9 cellular contexts compared by ENCODE assay signal in the genomic region with DNA sequence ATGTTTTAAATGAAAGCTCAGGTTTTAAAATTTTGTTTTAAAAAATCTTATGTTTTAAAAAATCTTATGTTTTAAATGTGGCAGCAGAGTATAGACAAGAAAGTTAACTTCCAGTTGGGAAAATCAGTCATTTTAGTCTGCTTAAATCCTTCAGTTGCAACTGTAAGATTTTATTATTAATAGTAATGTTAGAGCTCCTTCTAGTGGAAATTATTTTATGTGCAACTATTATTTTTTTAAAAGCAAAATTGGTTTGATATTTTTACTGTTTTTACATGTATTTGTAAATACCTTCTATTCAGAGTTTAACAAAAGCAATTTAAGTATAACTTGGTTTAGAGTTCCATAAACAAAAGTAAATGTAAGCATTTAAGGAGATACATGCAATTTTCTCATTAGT. TPM values are rescaled to one million over a fixed set of nuclear protein-coding genes. Genes with fewer than 3 reads are reported as not detected.
DNase-seq lines count a peak whose midpoint lies in the region; ATAC-seq and TF ChIP-seq lines count a peak whose summit lies in the region.
"Had no signal": no experiment of that assay in that cellular context is flagged by ENCODE, and none has a peak within 500 bp of the region (broad histone marks: within the 10 kb centered on the region; RNA-seq: fewer than 3 reads in every experiment).

No MANE protein-coding gene starts in this region.

- BruUV-seq in Panc1 (replicated peaks; lab: Mats Ljungman, UMichigan) = no TSS peak

- DNase-seq in NCI-H2171 treated with DMSO at 0.1 percent for 48 hours (lab: John Stamatoyannopoulos, UW) = peak; percentile 36
- DNase-seq in NCI-H2171 (lab: John Stamatoyannopoulos, UW) = no peak
- DNase-seq in Panc1 (ENCODE audit: low read depth, low spot score) = no peak
- peak; percentile 56 for DNase-seq in fibroblast of pulmonary artery (ENCODE audit: low read depth)
- peak; percentile 78 for DNase-seq in superior temporal gyrus (ENCODE audit: extremely low spot score)
- DNase-seq in NCI-H1417 treated with DMSO at 0.1 percent for 48 hours (lab: John Stamatoyannopoulos, UW) = no peak
- DNase-seq in iPS-NIHi7 (ENCODE audit: extremely low spot score) = no peak

- no peak overlapping the region for H3K4me3 ChIP-seq in Panc1 (ENCODE audit: low read depth in 2 of 2, low read length in 2 of 2)
- H3K4me3 ChIP-seq in fibroblast of pulmonary artery (replicated peaks; ENCODE audit: low read depth, low read length) = no peak overlapping the region

- TF ChIP-seq CTCF in Panc1 (IDR thresholded peaks at IDR 0.05) = peak; percentile 18; the same call in 1 of the 2 replicates
- TF ChIP-seq CTCF in fibroblast of pulmonary artery (IDR thresholded peaks at IDR 0.05; ENCODE audit: low read length, missing control alignments) = peak; percentile 31

- no peak overlapping the region for H3K27ac ChIP-seq in Panc1 (ENCODE audit: low read length)

- no peak for ATAC-seq in Panc1
- ATAC-seq in HG02571 (IDR thresholded peaks at IDR 0.05; ENCODE audit: unreplicated experiment) = no peak
- ATAC-seq: naive thymus-derived CD4-positive, alpha-beta T cell had no signal

- H3K27me3 ChIP-seq in Panc1 (ENCODE audit: control insufficient read depth, insufficient read depth, low read length) = no peaks in the 10 kb centered on the region

- H3K4me1 ChIP-seq in Panc1 (ENCODE audit: control insufficient read depth, insufficient read depth, low read length) = peaks cover 3% of the 10 kb centered on the region; the same call in 1 of the 2 replicates

- CTCF ChIA-PET in Panc1 (lab: Charles Lee) = interaction anchor here (0.7 to 1.0 kb wide), 2 partner anchors 173 to 199 kb away, joined by 3 to 4 read pairs; a partner anchor contains a TSS

- peaks cover 15% of the 10 kb centered on the region for H3K36me3 ChIP-seq in Panc1 (ENCODE audit: control insufficient read depth, insufficient read depth, low read length)

- in situ Hi-C loops in Panc1 (cut with HindIII; ENCODE audit: low pct_unique_long_range_greater_than_20kb, low sequenced_read_pairs) = no loop called here

- no peaks in the 10 kb centered on the region for H3K9me3 ChIP-seq in Panc1 (ENCODE audit: control insufficient read depth, insufficient read depth, low read depth, low read length)

- intact Hi-C loops in Panc1 (cut with micrococcal nuclease; ENCODE audit: unreplicated experiment) = no loop called here

- POLR2A ChIA-PET in Panc1 (lab: Charles Lee) = interaction anchor here (0.6 to 0.7 kb wide), 2 partner anchors 9 to 774 kb away, joined by 3 read pairs; no protein-coding TSS in a partner anchor

RNA-seq across cellular contexts. Expression of a gene that starts 8.5 kb away (rescaled TPM):
- total RNA-seq in Panc1 (2021; ENCODE audit: unreplicated experiment) = 7.5 TPM
- polyA plus RNA-seq in Panc1 (2012; ENCODE audit: insufficient read length) = 5.1 TPM

Comparison
In these comparisons a context has a peak if more than half of its experiments do, and no peak if none do; other contexts are left out.
1. DNase-seq: peak in NCI-H2171 treated with DMSO at 0.1 percent for 48 hours (single experiment), fibroblast of pulmonary artery (single experiment) and superior temporal gyrus (single experiment); none in NCI-H2171 (single experiment), Panc1 (single experiment), NCI-H1417 treated with DMSO at 0.1 percent for 48 hours (single experiment) and iPS-NIHi7 (single experiment).